ENCODE assay signal across 1 cellular context in genomic region chr3:188164248-188164687, GRCh38.
TF ChIP-seq lines count a peak whose summit lies in the region.

No MANE protein-coding gene starts in this region.

TF ChIP-seq in IMR-90, 13 proteins besides CTCF, POLR2A, EP300 and RAD21 (continued from another document):
- no peak for TF ChIP-seq NFE2L2 (IDR thresholded peaks at IDR 0.05; ENCODE audit: low read depth, low read length)
- TF ChIP-seq MAZ (IDR thresholded peaks at IDR 0.05; ENCODE audit: borderline replicate concordance, low read depth, low read length): no peak
- no peak for TF ChIP-seq FOS (IDR thresholded peaks at IDR 0.05; ENCODE audit: low read depth, low read length)
- no peak for TF ChIP-seq MXI1 (IDR thresholded peaks at IDR 0.05; ENCODE audit: borderline replicate concordance, low read depth, low read length)
- TF ChIP-seq ELK1 (IDR thresholded peaks at IDR 0.05; ENCODE audit: borderline replicate concordance, low read depth, low read length): no peak
- TF ChIP-seq RFX5 (IDR thresholded peaks at IDR 0.05; ENCODE audit: low read depth, low read length): no peak
- TF ChIP-seq USF2 (IDR thresholded peaks at IDR 0.05; ENCODE audit: low read depth, low read length): no peak
- TF ChIP-seq BHLHE40 (IDR thresholded peaks at IDR 0.05; ENCODE audit: low read depth, low read length): no peak
- TF ChIP-seq SMC3 (IDR thresholded peaks at IDR 0.05; ENCODE audit: low read depth, low read length): no peak
- no peak for TF ChIP-seq CEBPB (IDR thresholded peaks at IDR 0.05; ENCODE audit: low read depth, low read length)
